29 cellular contexts compared by ENCODE assay signal in the genomic region with DNA sequence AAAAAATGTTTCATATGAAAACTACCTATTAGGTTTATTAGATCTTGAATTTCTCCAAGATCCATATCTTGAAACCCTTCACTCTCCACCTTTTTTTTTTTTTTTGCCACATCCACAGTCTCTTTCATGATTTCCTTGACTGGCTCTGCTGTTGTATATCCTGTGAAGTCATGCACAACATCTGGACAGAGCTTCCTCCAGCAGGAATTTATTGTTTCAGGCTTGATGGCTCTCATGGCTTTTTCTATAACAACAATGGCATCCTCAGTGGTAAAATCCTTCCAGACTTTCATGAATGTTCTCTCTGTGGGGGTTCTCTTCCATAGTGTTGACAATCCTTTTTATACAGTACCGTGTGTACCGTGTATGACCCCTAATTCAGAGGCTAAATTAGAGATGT. TPM values are rescaled to one million over a fixed set of nuclear protein-coding genes. Genes with fewer than 3 reads are reported as not detected.
DNase-seq lines count a peak whose midpoint lies in the region; TF ChIP-seq lines count a peak whose summit lies in the region.
"Had no signal": no experiment of that assay in that cellular context is flagged by ENCODE, and none has a peak within 500 bp of the region (broad histone marks: within the 10 kb centered on the region; RNA-seq: fewer than 3 reads in every experiment).

No MANE protein-coding gene starts in this region.

- peak overlapping the region; percentile 97 for H3K27ac Mint-ChIP-seq in endothelial cell (ENCODE audit: unreplicated experiment)
- H3K27ac Mint-ChIP-seq: activated CD4-positive, alpha-beta memory T cell treated with anti-CD3 and anti-CD28 coated beads, Interleukin-2, amount 10 ng/mL, durations not matched to agents 7 days and 5 days; activated T-helper 1 cell treated with anti-CD3 and anti-CD28 coated beads, Interleukin-12 subunit alpha, Interleukin-12 subunit beta, Interleukin-2, Interleukin-4 antibody, amounts not matched to agents 30 ng/mL and 10 ng/mL and 1 ng/mL, durations not matched to agents 14 hours and 24 hours and 36 hours; naive thymus-derived CD8-positive, alpha-beta T cell; stimulated activated naive CD8-positive, alpha-beta T cell treated with anti-CD3 and anti-CD28 coated beads, Interleukin-15, amount 100 ng/mL, for 72 hours; T-helper 17 cell had no signal

- H3K4me3 ChIP-seq in HFF-Myc (replicated peaks; ENCODE audit: low read depth, low read length), result no peak overlapping the region
- H3K4me3 ChIP-seq: dorsolateral prefrontal cortex, HAP-1, left ventricle myocardium inferior, right atrium auricular region, thoracic aorta had no signal

- DNase-seq in HFF-Myc (ENCODE audit: extremely low read depth, low read depth) (peak; percentile 21), endothelial cell (ENCODE audit: low spot score) (peak; percentile 7), left kidney (ENCODE audit: low read depth, low spot score) (peak; percentile 61), pulmonary artery endothelial cell (ENCODE audit: low read depth, low spot score) (peak; percentile 36), H4 (ENCODE audit: low spot score) (no peak), nucleus accumbens (lab: John Stamatoyannopoulos, UW) (no peak)
- DNase-seq in activated CD4-positive, alpha-beta T cell treated with anti-CD3 and anti-CD28 coated beads, Interleukin-2, amount 50 U/mL, for 1 hour, result no peak
- DNase-seq in stimulated activated CD4-positive, alpha-beta T cell treated with anti-CD3 and anti-CD28 coated beads, Interleukin-4, amount 100 ng/mL, for 24 hours, result no peak
- DNase-seq: activated CD4-positive, alpha-beta memory T cell treated with anti-CD3 and anti-CD28 coated beads, Interleukin-2, amount 10 ng/mL, durations not matched to agents 7 days and 5 days; activated CD8-positive, alpha-beta memory T cell treated with anti-CD3 and anti-CD28 coated beads, Interleukin-2, amount 50 U/mL, for 4 hours; activated naive CD4-positive, alpha-beta T cell treated with Interleukin-2 at 50 U/mL for 16 hours; DMS53; dorsolateral prefrontal cortex; left ventricle myocardium inferior; MM.1S; naive thymus-derived CD8-positive, alpha-beta T cell; NCI-H1436 treated with DMSO at 0.1 percent for 48 hours; NCI-H2081 treated with DMSO at 0.1 percent for 48 hours; NCI-H345; Right ventricle myocardium superior; stimulated activated CD4-positive, alpha-beta T cell treated with anti-CD3 and anti-CD28 coated beads, Interleukin-2, amount 100 ng/mL, for 24 hours; stimulated activated naive CD8-positive, alpha-beta T cell treated with anti-CD3 and anti-CD28 coated beads, Interleukin-15, amount 100 ng/mL, for 72 hours; T-helper 17 cell had no signal

- TF ChIP-seq CTCF in HFF-Myc (IDR thresholded peaks at IDR 0.05; ENCODE audit: low read depth, low read length, missing control alignments), result no peak
- no peak for TF ChIP-seq CTCF in endothelial cell (IDR thresholded peaks at IDR 0.05; ENCODE audit: unreplicated experiment)

- H3K4me1 Mint-ChIP-seq in endothelial cell (ENCODE audit: unreplicated experiment), result peaks cover 7% of the 10 kb centered on the region
- H3K4me1 Mint-ChIP-seq: activated CD4-positive, alpha-beta memory T cell treated with anti-CD3 and anti-CD28 coated beads, Interleukin-2, amount 10 ng/mL, durations not matched to agents 7 days and 5 days; central memory CD8-positive, alpha-beta T cell; naive thymus-derived CD8-positive, alpha-beta T cell; stimulated activated naive CD8-positive, alpha-beta T cell treated with anti-CD3 and anti-CD28 coated beads, Interleukin-15, amount 100 ng/mL, for 72 hours; T-helper 17 cell had no signal

- peaks cover 2% of the 10 kb centered on the region for H3K27me3 Mint-ChIP-seq in endothelial cell (ENCODE audit: unreplicated experiment)
- H3K27me3 Mint-ChIP-seq: activated CD4-positive, alpha-beta memory T cell treated with anti-CD3 and anti-CD28 coated beads, Interleukin-2, amount 10 ng/mL, durations not matched to agents 7 days and 5 days; stimulated activated naive CD8-positive, alpha-beta T cell treated with anti-CD3 and anti-CD28 coated beads, Interleukin-15, amount 100 ng/mL, for 72 hours had no signal

- no peaks in the 10 kb centered on the region for H3K36me3 Mint-ChIP-seq in endothelial cell (ENCODE audit: low read depth, unreplicated experiment)
- H3K36me3 Mint-ChIP-seq: naive thymus-derived CD8-positive, alpha-beta T cell had no signal

- no peaks in the 10 kb centered on the region for H3K9me3 Mint-ChIP-seq in endothelial cell (ENCODE audit: unreplicated experiment)
- H3K9me3 Mint-ChIP-seq: activated CD4-positive, alpha-beta memory T cell treated with anti-CD3 and anti-CD28 coated beads, Interleukin-2, amount 10 ng/mL, durations not matched to agents 7 days and 5 days; activated T-helper 1 cell treated with anti-CD3 and anti-CD28 coated beads, Interleukin-12 subunit alpha, Interleukin-12 subunit beta, Interleukin-2, Interleukin-4 antibody, amounts not matched to agents 30 ng/mL and 10 ng/mL and 1 ng/mL, durations not matched to agents 14 hours and 24 hours and 36 hours; central memory CD8-positive, alpha-beta T cell; naive thymus-derived CD8-positive, alpha-beta T cell had no signal

- H3K4me3 Mint-ChIP-seq in endothelial cell (ENCODE audit: unreplicated experiment), result no peak overlapping the region
- H3K4me3 Mint-ChIP-seq: activated CD4-positive, alpha-beta memory T cell treated with anti-CD3 and anti-CD28 coated beads, Interleukin-2, amount 10 ng/mL, durations not matched to agents 7 days and 5 days; activated T-helper 1 cell treated with anti-CD3 and anti-CD28 coated beads, Interleukin-12 subunit alpha, Interleukin-12 subunit beta, Interleukin-2, Interleukin-4 antibody, amounts not matched to agents 30 ng/mL and 10 ng/mL and 1 ng/mL, durations not matched to agents 14 hours and 24 hours and 36 hours; central memory CD8-positive, alpha-beta T cell; naive thymus-derived CD8-positive, alpha-beta T cell; stimulated activated naive CD8-positive, alpha-beta T cell treated with anti-CD3 and anti-CD28 coated beads, Interleukin-15, amount 100 ng/mL, for 72 hours; T-helper 17 cell had no signal

RNA-seq across cellular contexts. Expression of a gene that starts 24.0 kb away (rescaled TPM):
- total RNA-seq in endothelial cell (ENCODE audit: unreplicated experiment) (22.7 TPM), pulmonary artery endothelial cell (6.9 and 12.3 TPM in 2 replicates)
- not detected in 2 replicates for total RNA-seq in H4 (2014; rRNA removed; shearing (Covaris generic))
- total RNA-seq: A673; activated CD4-positive, alpha-beta memory T cell treated with anti-CD3 and anti-CD28 coated beads, Interleukin-2, amount 10 ng/mL, durations not matched to agents 7 days and 5 days; activated T-helper 1 cell treated with anti-CD3 and anti-CD28 coated beads, Interleukin-12 subunit alpha, Interleukin-12 subunit beta, Interleukin-2, Interleukin-4 antibody, amounts not matched to agents 30 ng/mL and 10 ng/mL and 1 ng/mL, durations not matched to agents 14 hours and 24 hours and 36 hours; T-helper 17 cell had no signal

Comparison
In these comparisons a context has a peak if more than half of its experiments do, and no peak if none do; other contexts are left out.
1. DNase-seq: peak in HFF-Myc (single experiment), endothelial cell (single experiment), left kidney (single experiment) and pulmonary artery endothelial cell (single experiment); none in activated CD4-positive, alpha-beta T cell treated with anti-CD3 and anti-CD28 coated beads, Interleukin-2, amount 50 U/mL, for 1 hour (single experiment), H4 (single experiment), stimulated activated CD4-positive, alpha-beta T cell treated with anti-CD3 and anti-CD28 coated beads, Interleukin-4, amount 100 ng/mL, for 24 hours (single experiment) and nucleus accumbens (0 of 56).